In the genomic region with DNA sequence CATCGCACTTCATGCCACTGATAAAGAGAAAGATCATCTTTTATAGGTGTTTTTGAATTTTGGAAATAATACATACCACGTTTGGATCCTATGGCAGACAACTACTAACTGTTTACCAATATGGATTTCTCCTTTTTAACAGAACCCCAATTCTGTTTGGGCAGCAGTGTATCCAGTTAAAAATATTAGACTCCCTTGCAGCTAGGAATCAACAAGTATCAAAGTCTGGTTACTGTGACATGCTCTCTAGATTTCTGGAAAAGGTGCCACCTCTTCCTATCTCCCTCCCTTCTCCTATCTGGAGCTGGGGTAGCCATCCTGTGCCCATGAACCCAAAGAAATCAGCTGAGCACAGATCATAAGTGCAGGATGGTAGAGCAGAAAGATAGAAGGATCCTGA, we compare ENCODE assay signal across 28 cellular contexts.
"Had no signal": no experiment of that assay in that cellular context is flagged by ENCODE, and none has a peak within 500 bp of the region (broad histone marks: within the 10 kb centered on the region; RNA-seq: fewer than 3 reads in every experiment).

No MANE protein-coding gene starts in this region.

- H3K4me1 Mint-ChIP-seq: naive B cell; naive thymus-derived CD8-positive, alpha-beta T cell; neural crest cell had no signal

- H3K4me3 Mint-ChIP-seq: naive B cell; naive thymus-derived CD8-positive, alpha-beta T cell; natural killer cell treated with Interleukin-12 subunit alpha and Interleukin-12 subunit beta and Interleukin-15 and Interleukin-18, amount 100 ng/mL, for 72 hours; nephron progenitor cell; neural crest cell; stimulated activated effector memory CD8-positive, alpha-beta T cell treated with anti-CD3 and anti-CD28 coated beads, Interleukin-12 subunit alpha, Interleukin-12 subunit beta, amount 100 ng/mL, for 72 hours; stimulated activated naive B cell treated with anti-CD40 and anti-IgM and Interleukin-4, amounts not matched to agents 10 μg/mL and 1 μg/mL and 100 μg/mL, for 72 hours; stimulated activated naive CD8-positive, alpha-beta T cell treated with anti-CD3 and anti-CD28 coated beads, Interleukin-15, Interleukin-2, amounts not matched to agents 100 ng/mL and 50 ng/mL, for 24 hours; type B pancreatic cell had no signal

- H3K36me3 ChIP-seq: ovary, right lobe of liver, sigmoid colon, stomach, thoracic aorta, thyroid gland, tibial nerve, upper lobe of right lung, uterus had no signal

- H3K4me3 ChIP-seq: ovary, psoas muscle, right lobe of liver, sigmoid colon, stomach, thoracic aorta, thyroid gland, tibial nerve, upper lobe of right lung, uterus had no signal

- DNase-seq: naive B cell; naive thymus-derived CD8-positive, alpha-beta T cell; nephron progenitor cell; occipital lobe; ovary; posterior cingulate gyrus; psoas muscle; right cardiac atrium; right lobe of liver; sigmoid colon; small intestine; stimulated activated CD4-positive, alpha-beta T cell treated with anti-CD3 and anti-CD28 coated beads, Interleukin-15, amount 100 ng/mL, for 24 hours; stimulated activated CD4-positive, alpha-beta T cell treated with anti-CD3 and anti-CD28 coated beads, Interleukin-4, amount 100 ng/mL, for 1 hour; stimulated activated naive B cell treated with anti-CD40 and anti-IgM and Interleukin-4, amounts not matched to agents 10 μg/mL and 1 μg/mL and 100 μg/mL, for 72 hours; stimulated activated naive CD4-positive, alpha-beta T cell treated with Interleukin-2 at 50 U/mL for 16 hours; stomach; thyroid gland; upper lobe of right lung; uterus had no signal

- H3K27ac Mint-ChIP-seq: naive B cell; naive thymus-derived CD8-positive, alpha-beta T cell; natural killer cell treated with Interleukin-12 subunit alpha and Interleukin-12 subunit beta and Interleukin-15 and Interleukin-18, amount 100 ng/mL, for 72 hours; nephron progenitor cell; progenitor cell of endocrine pancreas; stimulated activated effector memory CD8-positive, alpha-beta T cell treated with anti-CD3 and anti-CD28 coated beads, Interleukin-12 subunit alpha, Interleukin-12 subunit beta, amount 100 ng/mL, for 72 hours; stimulated activated naive B cell treated with anti-CD40 and anti-IgM and Interleukin-4, amounts not matched to agents 10 μg/mL and 1 μg/mL and 100 μg/mL, for 72 hours; stimulated activated naive CD8-positive, alpha-beta T cell treated with anti-CD3 and anti-CD28 coated beads, Interleukin-15, Interleukin-2, amounts not matched to agents 100 ng/mL and 50 ng/mL, for 24 hours; type B pancreatic cell had no signal

- H3K9ac ChIP-seq: parathyroid adenoma had no signal

- H3K27ac ChIP-seq: ovary, parathyroid adenoma, psoas muscle, right lobe of liver, sigmoid colon, stomach, thoracic aorta, thyroid gland, tibial nerve, upper lobe of right lung, uterus had no signal

- H3K4me1 ChIP-seq: parathyroid adenoma, right lobe of liver, sigmoid colon, thyroid gland, tibial nerve, upper lobe of right lung, uterus had no signal

- ATAC-seq: naive thymus-derived CD8-positive, alpha-beta T cell; natural killer cell treated with Interleukin-12 subunit alpha and Interleukin-12 subunit beta and Interleukin-15 and Interleukin-18, amount 100 ng/mL, for 72 hours; psoas muscle; right cardiac atrium; right lobe of liver; stimulated activated effector memory CD8-positive, alpha-beta T cell treated with anti-CD3 and anti-CD28 coated beads, Interleukin-12 subunit alpha, Interleukin-12 subunit beta, amount 100 ng/mL, for 72 hours; stimulated activated naive B cell treated with anti-CD40 and anti-IgM and Interleukin-4, amounts not matched to agents 10 μg/mL and 1 μg/mL and 100 μg/mL, for 72 hours; upper lobe of right lung had no signal

- H3K79me2 ChIP-seq: parathyroid adenoma had no signal

- H3K36me3 Mint-ChIP-seq: naive B cell; natural killer cell treated with Interleukin-12 subunit alpha and Interleukin-12 subunit beta and Interleukin-15 and Interleukin-18, amount 100 ng/mL, for 72 hours; type B pancreatic cell had no signal

- H2AFZ ChIP-seq: parathyroid adenoma had no signal

- H3K27me3 ChIP-seq: ovary, right lobe of liver, sigmoid colon, stomach, thyroid gland, tibial nerve, upper lobe of right lung, uterus had no signal

- H3K9me3 Mint-ChIP-seq: natural killer cell treated with Interleukin-12 subunit alpha and Interleukin-12 subunit beta and Interleukin-15 and Interleukin-18, amount 100 ng/mL, for 72 hours; stimulated activated effector memory CD8-positive, alpha-beta T cell treated with anti-CD3 and anti-CD28 coated beads, Interleukin-12 subunit alpha, Interleukin-12 subunit beta, amount 100 ng/mL, for 72 hours had no signal

- H3K9me3 ChIP-seq: ovary, psoas muscle, right lobe of liver, thyroid gland, upper lobe of right lung, uterus had no signal
